ENCODE assay signal across 2 cellular contexts in the genomic region with DNA sequence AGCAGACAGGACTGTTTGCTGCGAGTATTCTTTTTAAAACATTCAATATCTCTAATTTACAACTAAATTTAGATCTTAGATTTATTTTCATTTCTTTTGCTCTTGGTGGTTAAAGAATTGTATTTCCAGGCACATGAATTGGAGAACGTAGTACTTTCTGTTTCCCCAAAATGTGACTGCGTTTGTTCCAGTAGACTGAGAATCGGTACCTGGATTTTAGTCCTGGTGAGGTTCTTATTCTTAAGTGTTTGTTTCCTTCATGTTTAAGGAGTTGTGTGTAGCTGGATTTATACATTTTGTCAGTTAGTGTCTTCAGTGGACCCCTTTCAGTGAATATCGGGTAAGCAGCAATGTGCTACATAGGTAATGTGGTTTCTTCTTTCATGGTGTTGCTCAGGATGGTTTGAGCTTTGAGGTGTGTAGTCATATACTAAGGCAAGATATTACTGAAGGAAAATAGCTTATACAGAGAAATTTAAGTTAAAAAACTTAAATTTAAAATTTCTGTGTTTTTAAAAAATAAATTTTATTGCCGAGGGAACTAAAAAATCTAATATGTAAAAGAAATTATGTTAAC.
TF ChIP-seq lines count a peak whose summit lies in the region.

No MANE protein-coding gene starts in this region.

TF ChIP-seq in IMR-90, 13 proteins besides CTCF, POLR2A, EP300 and RAD21:
- TF ChIP-seq SMC3 (IDR thresholded peaks at IDR 0.05; ENCODE audit: low read depth, low read length): no peak
- TF ChIP-seq CHD1 (IDR thresholded peaks at IDR 0.05; ENCODE audit: low read depth, low read length): no peak

TF ChIP-seq in K562, 482 proteins besides CTCF, POLR2A, EP300 and RAD21:
- TF ChIP-seq STAG1 (CRISPR knock-in tag; IDR thresholded peaks at IDR 0.05; ENCODE audit: borderline replicate concordance) (no peak), HLTF (IDR thresholded peaks at IDR 0.05) (0 out of 2 replicates have a peak, but pooled peaks have one; percentile 28), ZNF347 (CRISPR knock-in tag; IDR thresholded peaks at IDR 0.05; ENCODE audit: low read depth) (no peak), CHD1 (IDR thresholded peaks at IDR 0.05; ENCODE audit: low read length) (peak; percentile 55)
- TF ChIP-seq, protein P1, sequence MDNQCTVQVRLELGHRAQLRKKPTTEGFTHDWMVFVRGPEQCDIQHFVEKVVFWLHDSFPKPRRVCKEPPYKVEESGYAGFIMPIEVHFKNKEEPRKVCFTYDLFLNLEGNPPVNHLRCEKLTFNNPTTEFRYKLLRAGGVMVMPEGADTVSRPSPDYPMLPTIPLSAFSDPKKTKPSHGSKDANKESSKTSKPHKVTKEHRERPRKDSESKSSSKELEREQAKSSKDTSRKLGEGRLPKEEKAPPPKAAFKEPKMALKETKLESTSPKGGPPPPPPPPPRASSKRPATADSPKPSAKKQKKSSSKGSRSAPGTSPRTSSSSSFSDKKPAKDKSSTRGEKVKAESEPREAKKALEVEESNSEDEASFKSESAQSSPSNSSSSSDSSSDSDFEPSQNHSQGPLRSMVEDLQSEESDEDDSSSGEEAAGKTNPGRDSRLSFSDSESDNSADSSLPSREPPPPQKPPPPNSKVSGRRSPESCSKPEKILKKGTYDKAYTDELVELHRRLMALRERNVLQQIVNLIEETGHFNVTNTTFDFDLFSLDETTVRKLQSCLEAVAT (IDR thresholded peaks at IDR 0.05): peak; percentile 70 to 80; a peak in 3 of 4 replicates
- TF ChIP-seq, protein P2, sequence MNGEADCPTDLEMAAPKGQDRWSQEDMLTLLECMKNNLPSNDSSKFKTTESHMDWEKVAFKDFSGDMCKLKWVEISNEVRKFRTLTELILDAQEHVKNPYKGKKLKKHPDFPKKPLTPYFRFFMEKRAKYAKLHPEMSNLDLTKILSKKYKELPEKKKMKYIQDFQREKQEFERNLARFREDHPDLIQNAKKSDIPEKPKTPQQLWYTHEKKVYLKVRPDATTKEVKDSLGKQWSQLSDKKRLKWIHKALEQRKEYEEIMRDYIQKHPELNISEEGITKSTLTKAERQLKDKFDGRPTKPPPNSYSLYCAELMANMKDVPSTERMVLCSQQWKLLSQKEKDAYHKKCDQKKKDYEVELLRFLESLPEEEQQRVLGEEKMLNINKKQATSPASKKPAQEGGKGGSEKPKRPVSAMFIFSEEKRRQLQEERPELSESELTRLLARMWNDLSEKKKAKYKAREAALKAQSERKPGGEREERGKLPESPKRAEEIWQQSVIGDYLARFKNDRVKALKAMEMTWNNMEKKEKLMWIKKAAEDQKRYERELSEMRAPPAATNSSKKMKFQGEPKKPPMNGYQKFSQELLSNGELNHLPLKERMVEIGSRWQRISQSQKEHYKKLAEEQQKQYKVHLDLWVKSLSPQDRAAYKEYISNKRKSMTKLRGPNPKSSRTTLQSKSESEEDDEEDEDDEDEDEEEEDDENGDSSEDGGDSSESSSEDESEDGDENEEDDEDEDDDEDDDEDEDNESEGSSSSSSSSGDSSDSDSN (IDR thresholded peaks at IDR 0.05; ENCODE audit: borderline replicate concordance in 1 of 2, low read depth in 2 of 2, low read length in 2 of 2): 0 out of 4 replicates have a peak, but pooled peaks of 1 of the 2 experiments have one; percentile 71
- TF ChIP-seq, protein P3, sequence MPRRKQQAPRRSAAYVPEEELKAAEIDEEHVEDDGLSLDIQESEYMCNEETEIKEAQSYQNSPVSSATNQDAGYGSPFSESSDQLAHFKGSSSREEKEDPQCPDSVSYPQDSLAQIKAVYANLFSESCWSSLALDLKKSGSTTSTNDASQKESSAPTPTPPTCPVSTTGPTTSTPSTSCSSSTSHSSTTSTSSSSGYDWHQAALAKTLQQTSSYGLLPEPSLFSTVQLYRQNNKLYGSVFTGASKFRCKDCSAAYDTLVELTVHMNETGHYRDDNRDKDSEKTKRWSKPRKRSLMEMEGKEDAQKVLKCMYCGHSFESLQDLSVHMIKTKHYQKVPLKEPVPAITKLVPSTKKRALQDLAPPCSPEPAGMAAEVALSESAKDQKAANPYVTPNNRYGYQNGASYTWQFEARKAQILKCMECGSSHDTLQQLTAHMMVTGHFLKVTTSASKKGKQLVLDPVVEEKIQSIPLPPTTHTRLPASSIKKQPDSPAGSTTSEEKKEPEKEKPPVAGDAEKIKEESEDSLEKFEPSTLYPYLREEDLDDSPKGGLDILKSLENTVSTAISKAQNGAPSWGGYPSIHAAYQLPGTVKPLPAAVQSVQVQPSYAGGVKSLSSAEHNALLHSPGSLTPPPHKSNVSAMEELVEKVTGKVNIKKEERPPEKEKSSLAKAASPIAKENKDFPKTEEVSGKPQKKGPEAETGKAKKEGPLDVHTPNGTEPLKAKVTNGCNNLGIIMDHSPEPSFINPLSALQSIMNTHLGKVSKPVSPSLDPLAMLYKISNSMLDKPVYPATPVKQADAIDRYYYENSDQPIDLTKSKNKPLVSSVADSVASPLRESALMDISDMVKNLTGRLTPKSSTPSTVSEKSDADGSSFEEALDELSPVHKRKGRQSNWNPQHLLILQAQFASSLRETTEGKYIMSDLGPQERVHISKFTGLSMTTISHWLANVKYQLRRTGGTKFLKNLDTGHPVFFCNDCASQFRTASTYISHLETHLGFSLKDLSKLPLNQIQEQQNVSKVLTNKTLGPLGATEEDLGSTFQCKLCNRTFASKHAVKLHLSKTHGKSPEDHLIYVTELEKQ (CRISPR knock-in tag; IDR thresholded peaks at IDR 0.05): no peak
